10 cellular contexts compared by ENCODE assay signal in genomic region chr1:21633141-21633755, GRCh38.
"Had no signal": no experiment of that assay in that cellular context is flagged by ENCODE, and none has a peak within 500 bp of the region (broad histone marks: within the 10 kb centered on the region; RNA-seq: fewer than 3 reads in every experiment).

No MANE protein-coding gene starts in this region.

- H3K9me3 ChIP-seq: lower lobe of right lung had no signal

- ATAC-seq: activated T-helper 17 cell treated with anti-CD3 and anti-CD28 coated beads, Interleukin-2, amount 50 U/mL, for 72 hours; natural killer cell; stimulated activated memory B cell treated with anti-CD40 and anti-IgM and Interleukin-4, amounts not matched to agents 10 μg/mL and 1 μg/mL and 100 μg/mL, for 72 hours had no signal

- H3K4me1 Mint-ChIP-seq: activated T-helper 17 cell treated with anti-CD3 and anti-CD28 coated beads, Interleukin-2, amount 50 U/mL, for 72 hours; natural killer cell had no signal

- H3K9me3 Mint-ChIP-seq: activated naive CD4-positive, alpha-beta T cell treated with anti-CD3 and anti-CD28 coated beads for 36 hours; activated T-helper 17 cell treated with anti-CD3 and anti-CD28 coated beads, Interleukin-2, amount 50 U/mL, for 72 hours; natural killer cell; stimulated activated memory B cell treated with anti-CD40 and anti-IgM and Interleukin-4, amounts not matched to agents 10 μg/mL and 1 μg/mL and 100 μg/mL, for 72 hours; type B pancreatic cell had no signal

- H3K36me3 Mint-ChIP-seq: natural killer cell; stimulated activated memory B cell treated with anti-CD40 and anti-IgM and Interleukin-4, amounts not matched to agents 10 μg/mL and 1 μg/mL and 100 μg/mL, for 72 hours; type B pancreatic cell had no signal

- H3K27ac Mint-ChIP-seq: activated naive CD4-positive, alpha-beta T cell treated with anti-CD3 and anti-CD28 coated beads for 36 hours; activated T-helper 17 cell treated with anti-CD3 and anti-CD28 coated beads, Interleukin-2, amount 50 U/mL, for 72 hours; natural killer cell; stimulated activated memory B cell treated with anti-CD40 and anti-IgM and Interleukin-4, amounts not matched to agents 10 μg/mL and 1 μg/mL and 100 μg/mL, for 72 hours; type B pancreatic cell had no signal

- H3K36me3 ChIP-seq: lower lobe of right lung had no signal

- DNase-seq: activated CD4-positive, alpha-beta T cell treated with anti-CD3 and anti-CD28 coated beads, Interleukin-2, amount 50 U/mL, for 1 hour; activated naive CD4-positive, alpha-beta T cell treated with anti-CD3 and anti-CD28 coated beads for 36 hours; activated T-cell treated with anti-CD3 and anti-CD28 coated beads for 4 hours; central memory CD4-positive, alpha-beta T cell; hippocampal formation; natural killer cell had no signal

- H3K4me3 Mint-ChIP-seq: activated naive CD4-positive, alpha-beta T cell treated with anti-CD3 and anti-CD28 coated beads for 36 hours; activated T-helper 17 cell treated with anti-CD3 and anti-CD28 coated beads, Interleukin-2, amount 50 U/mL, for 72 hours; natural killer cell; stimulated activated memory B cell treated with anti-CD40 and anti-IgM and Interleukin-4, amounts not matched to agents 10 μg/mL and 1 μg/mL and 100 μg/mL, for 72 hours; type B pancreatic cell had no signal

- H3K4me3 ChIP-seq: lower lobe of right lung had no signal
